Comparison of ENCODE assay signal across 22 cellular contexts in genomic region chr3:130227540-130227939, GRCh38.
A peak's percentile ranks its signal among the peaks of the same experiment; 100 is the strongest.
DNase-seq lines count a peak whose midpoint lies in the region; ATAC-seq, FAIRE-seq and TF ChIP-seq lines count a peak whose summit lies in the region.
"Had no signal": no experiment of that assay in that cellular context is flagged by ENCODE, and none has a peak within 500 bp of the region (broad histone marks: within the 10 kb centered on the region; RNA-seq: fewer than 3 reads in every experiment).

No MANE protein-coding gene starts in this region.

- H3K4me1 ChIP-seq in A549 (no peaks in the 10 kb centered on the region), parathyroid adenoma (peaks cover 4% of the 10 kb centered on the region)
- H3K4me1 ChIP-seq: BLaER1 treated with 17β-estradiol and CSF1 and Interleukin-3, amounts not matched to agents 10 nM and 100 nM; Caco-2 had no signal

- no peak overlapping the region for H3K4me3 ChIP-seq in A549
- H3K4me3 ChIP-seq in parathyroid adenoma (ENCODE audit: low read depth, low read length): no peak overlapping the region
- H3K4me3 ChIP-seq: BLaER1 treated with 17β-estradiol and CSF1 and Interleukin-3, amounts not matched to agents 10 nM and 100 nM; GM12878 had no signal

- no peaks in the 10 kb centered on the region for H3K9me3 ChIP-seq in A549
- no peaks in the 10 kb centered on the region for H3K9me3 ChIP-seq in parathyroid adenoma (ENCODE audit: control insufficient read depth, low read length)
- H3K9me3 ChIP-seq: Caco-2 had no signal

- CTCF ChIA-PET in A549 (lab: Yijun Ruan, JAX): no interaction called here

- H2AFZ ChIP-seq in parathyroid adenoma: peak overlapping the region; percentile 8

- TF ChIP-seq EP300 in A549 (IDR thresholded peaks at IDR 0.05): no peak

- POLR2A ChIA-PET in A549 (lab: Yijun Ruan, JAX): no interaction called here

- TF ChIP-seq POLR2A in A549 (IDR thresholded peaks at IDR 0.05; ENCODE audit: low read length): no peak

- ATAC-seq in A549: no peak
- no peak for ATAC-seq in SK-N-SH treated with all-trans-retinoic acid at 6 μM for 48 hours
- ATAC-seq: CD8-positive, alpha-beta T cell; GM12878 had no signal

- H3K9ac ChIP-seq in parathyroid adenoma: no peak overlapping the region
- H3K9ac ChIP-seq: BLaER1 treated with 17β-estradiol and CSF1 and Interleukin-3, amounts not matched to agents 10 nM and 100 nM had no signal

- H3K4me2 ChIP-seq in A549: no peak overlapping the region
- no peak overlapping the region for H3K4me2 ChIP-seq in parathyroid adenoma (ENCODE audit: low read length)
- H3K4me2 ChIP-seq: BLaER1 treated with 17β-estradiol and CSF1 and Interleukin-3, amounts not matched to agents 10 nM and 100 nM had no signal

- H3K36me3 ChIP-seq in parathyroid adenoma (ENCODE audit: control insufficient read depth, insufficient read depth, low read length): no peaks in the 10 kb centered on the region
- H3K36me3 ChIP-seq: BLaER1 treated with 17β-estradiol and CSF1 and Interleukin-3, amounts not matched to agents 10 nM and 100 nM had no signal

- TF ChIP-seq CTCF in A549 (IDR thresholded peaks at IDR 0.05) (no peak), parathyroid adenoma (IDR thresholded peaks at IDR 0.05) (no peak)

- TF ChIP-seq RAD21 in A549 (conservative IDR thresholded peaks at IDR 0.05 in 1 of 2, IDR thresholded peaks at IDR 0.05 in 1 of 2): no peak

- 20% methylated on average over 4 of the region's 4 CpGs for WGBS in A549 (ENCODE audit: missing lambda C conversion rate)

- H3K27me3 ChIP-seq in parathyroid adenoma (ENCODE audit: control insufficient read depth, insufficient read depth, low read length): no peaks in the 10 kb centered on the region
- H3K27me3 ChIP-seq: BLaER1 treated with 17β-estradiol and CSF1 and Interleukin-3, amounts not matched to agents 10 nM and 100 nM had no signal

- no peaks in the 10 kb centered on the region for H3K79me2 ChIP-seq in parathyroid adenoma

- FAIRE-seq in A549 (lab: Jason Lieb, UNC) (no peak), HTR-8/SVneo (lab: Jason Lieb, UNC) (peak; percentile 28)
- FAIRE-seq: A204.1, D721Med, GM12878, GM12892, GM18507 had no signal

- DNase-seq in A549 (ENCODE audit: low read depth in 1 of 2, low spot score in 1 of 2) (no peak), HTR-8/SVneo (ENCODE audit: insufficient read length, low spot score) (no peak), DMS53 treated with DMSO at 0.1 percent for 48 hours (lab: John Stamatoyannopoulos, UW; ENCODE audit: unreplicated experiment) (no peak)
- DNase-seq: 8988T; AML-193; Caco-2; Calu3; CD4-positive, alpha-beta T cell; CD8-positive, alpha-beta T cell; DMS79; DND-41; EL; GDM1 had no signal

- H3K27ac ChIP-seq in A549 (no peak overlapping the region), parathyroid adenoma (no peak overlapping the region)
- H3K27ac ChIP-seq: BLaER1 treated with 17β-estradiol and CSF1 and Interleukin-3, amounts not matched to agents 10 nM and 100 nM; C4-2B had no signal

TF ChIP-seq in A549, 52 proteins besides CTCF, POLR2A, EP300 and RAD21:
- no peak for TF ChIP-seq JUNB (IDR thresholded peaks at IDR 0.05)
- TF ChIP-seq KDM1A (IDR thresholded peaks at IDR 0.05; ENCODE audit: low read depth): no peak
- TF ChIP-seq MAFK (IDR thresholded peaks at IDR 0.05; ENCODE audit: partially characterized antibody): peak; percentile 65
- no peak for TF ChIP-seq GATA3 (IDR thresholded peaks at IDR 0.05; ENCODE audit: borderline replicate concordance)

TF ChIP-seq in SK-N-SH treated with all-trans-retinoic acid at 6 μM for 48 hours, 23 proteins besides CTCF, POLR2A, EP300 and RAD21:
- TF ChIP-seq TSHZ2 (CRISPR knock-in tag; IDR thresholded peaks at IDR 0.05) (no peak), PPARA (CRISPR knock-in tag; IDR thresholded peaks at IDR 0.05; ENCODE audit: borderline replicate concordance) (no peak), TCF4 (CRISPR knock-in tag; IDR thresholded peaks at IDR 0.05; ENCODE audit: borderline replicate concordance) (no peak)
